Comparison of ENCODE assay signal across 8 cellular contexts in genomic region chr20:10034717-10035571, GRCh38. TPM values are rescaled to one million over a fixed set of nuclear protein-coding genes. Genes with fewer than 3 reads are reported as not detected.
DNase-seq lines count a peak whose midpoint lies in the region; TF ChIP-seq lines count a peak whose summit lies in the region.

TSS of gene ANKEF1 (plus strand) at chr20:10034987. CDS start at chr20:10038302, 3,315 bp downstream.

- intact Hi-C loops in cardiac septum (cut with DNase I): no loop called here

- peak within 1 kb of the TSS; percentile 80 for H3K4me3 Mint-ChIP-seq in activated naive CD8-positive, alpha-beta T cell
- peak within 1 kb of the TSS; percentile 83 for H3K4me3 Mint-ChIP-seq in type B pancreatic cell

- H2AK5ac ChIP-seq in trophoblast cell (ENCODE audit: low read length): no peak within 1 kb of the TSS

- peak within 1 kb of the TSS; percentile 76 for H3K27ac Mint-ChIP-seq in activated naive CD8-positive, alpha-beta T cell
- H3K27ac Mint-ChIP-seq in type B pancreatic cell: peak within 1 kb of the TSS; percentile 67

- H3K79me2 ChIP-seq in MM.1S (ENCODE audit: low read length): peaks cover 13% of the 10 kb centered on the region; the same call in 1 of the 2 replicates
- peaks cover 2% of the 10 kb centered on the region for H3K79me2 ChIP-seq in trophoblast cell (ENCODE audit: control insufficient read depth, insufficient read depth, low read length, poor library complexity)

- H2BK12ac ChIP-seq in trophoblast cell (ENCODE audit: low read length): peak within 1 kb of the TSS; percentile 33

- peak within 1 kb of the TSS; percentile 91 for H3K18ac ChIP-seq in trophoblast cell (ENCODE audit: low read length)

- H3F3A ChIP-seq in MM.1S (ENCODE audit: insufficient read depth, low read length): peaks cover 4% of the 10 kb centered on the region; the same call in 1 of the 2 replicates

- no CpG with 5 or more reads among the region's 65 CpGs for WGBS in trophoblast cell (ENCODE audit: extremely low coverage, insufficient coverage, insufficient read length)

- H3K36me3 ChIP-seq in HAP-1 (replicated peaks): no peaks in the 10 kb centered on the region; the same call in 1 of the 2 replicates
- H3K36me3 ChIP-seq in MM.1S (replicated peaks; ENCODE audit: insufficient read depth, low read length): no peaks in the 10 kb centered on the region
- peaks cover 0 to 2% of the 10 kb centered on the region in 2 experiments for H3K36me3 ChIP-seq in trophoblast cell (ENCODE audit: control insufficient read depth in 1 of 2, insufficient read depth in 2 of 2, low read length in 2 of 2)

- H3K79me1 ChIP-seq in trophoblast cell (ENCODE audit: low read length): peaks cover 3% of the 10 kb centered on the region

- TF ChIP-seq CTCF in MM.1S (IDR thresholded peaks at IDR 0.05; ENCODE audit: low read length) (no peak), type B pancreatic cell (conservative IDR thresholded peaks at IDR 0.05) (peak; percentile 44)

- H3K4me3 ChIP-seq in HAP-1: peak within 1 kb of the TSS; percentile 60
- H3K4me3 ChIP-seq in MM.1S (ENCODE audit: low read length): peak within 1 kb of the TSS; percentile 84
- peak within 1 kb of the TSS; percentile 83 for H3K4me3 ChIP-seq in trophoblast cell (ENCODE audit: low read depth, low read length)

- H2BK120ac ChIP-seq in trophoblast cell (ENCODE audit: insufficient read depth, low read length, poor library complexity): no peak within 1 kb of the TSS

- peak within 1 kb of the TSS; percentile 95 for H4K12ac ChIP-seq in trophoblast cell (ENCODE audit: low read depth, low read length)

- no peaks in the 10 kb centered on the region for H4K20me1 ChIP-seq in MM.1S (ENCODE audit: insufficient read depth, low read length)

- no peak within 1 kb of the TSS for H3K23ac ChIP-seq in trophoblast cell (ENCODE audit: low read length)

- H2AFZ ChIP-seq in MM.1S (ENCODE audit: low read length) (peak within 1 kb of the TSS; percentile 85), trophoblast cell (ENCODE audit: insufficient read depth, low read length, poor library complexity) (peak within 1 kb of the TSS; percentile 98)

- in situ Hi-C loops in HAP-1 (cut with MboI; ENCODE audit: low sequenced_read_pairs): no loop called here
- in situ Hi-C loops in SK-MEL-5 (cut with HindIII; ENCODE audit: low pct_unique_long_range_greater_than_20kb, low sequenced_read_pairs): no loop called here

- H3K27me3 ChIP-seq in HAP-1 (ENCODE audit: low read depth) (no peaks in the 10 kb centered on the region), MM.1S (replicated peaks; ENCODE audit: insufficient read depth, low read length) (no peaks in the 10 kb centered on the region), trophoblast cell (ENCODE audit: insufficient read depth, low read length) (no peaks in the 10 kb centered on the region)

- no peaks in the 10 kb centered on the region for H3K9me3 Mint-ChIP-seq in activated naive CD8-positive, alpha-beta T cell (ENCODE audit: low read depth)
- H3K9me3 Mint-ChIP-seq in type B pancreatic cell: no peaks in the 10 kb centered on the region

- H4K91ac ChIP-seq in trophoblast cell (ENCODE audit: low read depth, low read length): peak within 1 kb of the TSS; percentile 88

- no peak within 1 kb of the TSS for H2BK5ac ChIP-seq in trophoblast cell (ENCODE audit: low read depth, low read length, poor library complexity)

- peak within 1 kb of the TSS; percentile 80 for H3K14ac ChIP-seq in trophoblast cell (ENCODE audit: low read length)

- H3K9me2 ChIP-seq in MM.1S (replicated peaks; ENCODE audit: insufficient read depth, low read length): no peaks in the 10 kb centered on the region

- H3K9ac ChIP-seq in MM.1S (ENCODE audit: low read length) (peak within 1 kb of the TSS; percentile 87), trophoblast cell (ENCODE audit: low read length) (peak within 1 kb of the TSS; percentile 30)

- H3K9me3 ChIP-seq in HAP-1 (no peaks in the 10 kb centered on the region), MM.1S (replicated peaks; ENCODE audit: insufficient read depth, low read length) (no peaks in the 10 kb centered on the region), trophoblast cell (ENCODE audit: insufficient read depth, low read depth, low read length) (no peaks in the 10 kb centered on the region)

- H3K27ac ChIP-seq in MM.1S (ENCODE audit: low read length) (peak within 1 kb of the TSS; percentile 48; the same call in 1 of the 2 replicates), trophoblast cell (ENCODE audit: low read depth, low read length) (no peak within 1 kb of the TSS)

- peak within 1 kb of the TSS; percentile 98 for H4K8ac ChIP-seq in trophoblast cell (ENCODE audit: low read depth, low read length)

- peaks cover 4% of the 10 kb centered on the region for H3K27me3 Mint-ChIP-seq in activated naive CD8-positive, alpha-beta T cell
- H3K27me3 Mint-ChIP-seq in type B pancreatic cell: peaks cover 3% of the 10 kb centered on the region

- peak within 1 kb of the TSS; percentile 65 for H3K4ac ChIP-seq in trophoblast cell (ENCODE audit: low read depth, low read length)

- DNase-seq in ELR (ENCODE audit: low read depth): peak; percentile 67
- peak; percentile 62 to 85 for DNase-seq in HAP-1 (ENCODE audit: low spot score in 2 of 2)
- peak; percentile 89 for DNase-seq in MM.1S
- peak; percentile 66 for DNase-seq in SK-MEL-5 (ENCODE audit: low read depth, low spot score)
- peak; percentile 76 for DNase-seq in cardiac septum (ENCODE audit: low spot score)
- DNase-seq in trophoblast cell: peak; percentile 45 to 71
- DNase-seq in type B pancreatic cell (ENCODE audit: extremely low spot score, unreplicated experiment): peak; percentile 83

- H3K36me3 Mint-ChIP-seq in activated naive CD8-positive, alpha-beta T cell: peaks cover 12% of the 10 kb centered on the region
- no peaks in the 10 kb centered on the region for H3K36me3 Mint-ChIP-seq in type B pancreatic cell

- H3K4me1 ChIP-seq in HAP-1: peaks cover 6% of the 10 kb centered on the region
- peaks cover 15% of the 10 kb centered on the region for H3K4me1 ChIP-seq in MM.1S (ENCODE audit: low read length)
- H3K4me1 ChIP-seq in trophoblast cell (ENCODE audit: control insufficient read depth in 1 of 2, insufficient read depth in 2 of 2, low read length in 2 of 2): peaks cover 0 to 3% of the 10 kb centered on the region in 2 experiments

- H3K4me1 Mint-ChIP-seq in activated naive CD8-positive, alpha-beta T cell (ENCODE audit: low read depth): peaks cover 19% of the 10 kb centered on the region
- peaks cover 5% of the 10 kb centered on the region for H3K4me1 Mint-ChIP-seq in type B pancreatic cell (ENCODE audit: unreplicated experiment)

- peak within 1 kb of the TSS; percentile 96 for H3K4me2 ChIP-seq in MM.1S (ENCODE audit: low read depth, low read length)
- peak within 1 kb of the TSS; percentile 98 for H3K4me2 ChIP-seq in trophoblast cell (ENCODE audit: low read length)

RNA-seq across cellular contexts. Expression of gene ANKEF1, which starts in this region (rescaled TPM):
- 1.4 and 2.8 TPM in 2 replicates for total RNA-seq in SK-MEL-5 (2014; rRNA removed; shearing (Covaris generic))
- polyA plus RNA-seq in SK-MEL-5 (2015; cell fraction: cytosol; rRNA removed): 1.5 and 1.8 TPM in 2 replicates
- polyA plus RNA-seq in SK-MEL-5 (2015; cell fraction: nucleus; rRNA removed): 0.26 and 0.86 TPM in 2 replicates
- 1.3 TPM for total RNA-seq in cardiac septum
- polyA plus RNA-seq in trophoblast cell (2013): 2.6 and 2.7 TPM in 2 replicates
- total RNA-seq in type B pancreatic cell (ENCODE audit: low replicate concordance): 5.9 and 8.1 TPM in 2 replicates
